In genomic region chr6:15430947-15431405, GRCh38 we compare ENCODE assay signal across 12 cellular contexts.
A peak's percentile ranks its signal among the peaks of the same experiment; 100 is the strongest.
DNase-seq lines count a peak whose midpoint lies in the region; ATAC-seq and TF ChIP-seq lines count a peak whose summit lies in the region.
"Had no signal": no experiment of that assay in that cellular context is flagged by ENCODE, and none has a peak within 500 bp of the region (broad histone marks: within the 10 kb centered on the region; RNA-seq: fewer than 3 reads in every experiment).

No MANE protein-coding gene starts in this region.

- H3K18ac ChIP-seq in IMR-90 (ENCODE audit: low read depth, low read length): peak overlapping the region; percentile 75

- peaks cover 90% of the 10 kb centered on the region for H4K20me1 ChIP-seq in IMR-90 (ENCODE audit: insufficient read depth, low read length)
- peaks cover 97% of the 10 kb centered on the region for H4K20me1 ChIP-seq in smooth muscle cell (ENCODE audit: low read depth)

- no peak overlapping the region for H3K56ac ChIP-seq in IMR-90 (ENCODE audit: extremely low read depth, insufficient read depth, low read length)

- no peak overlapping the region for H4K91ac ChIP-seq in IMR-90 (ENCODE audit: insufficient read depth, low read depth, low read length)

- H3K79me2 ChIP-seq in smooth muscle cell (ENCODE audit: low read depth): peaks cover 23% of the 10 kb centered on the region

- TF ChIP-seq POLR2A in IMR-90 (IDR thresholded peaks at IDR 0.05; ENCODE audit: low read depth, low read length): no peak
- no peak for TF ChIP-seq POLR2A in gastroesophageal sphincter (IDR thresholded peaks at IDR 0.05)

- H3K4me1 Mint-ChIP-seq in central memory CD8-positive, alpha-beta T cell: peaks cover 87% of the 10 kb centered on the region

- H3K4me1 ChIP-seq in IMR-90 (ENCODE audit: control insufficient read depth, insufficient read depth, low read length) (peaks cover 28% of the 10 kb centered on the region), smooth muscle cell (ENCODE audit: low read depth) (peaks cover 41% of the 10 kb centered on the region), gastroesophageal sphincter (peaks cover 14 to 80% (median 25%) of the 10 kb centered on the region in 3 donors)

- no peak overlapping the region for H3K4ac ChIP-seq in IMR-90 (ENCODE audit: low read depth, low read length)

- H3K27ac Mint-ChIP-seq in central memory CD8-positive, alpha-beta T cell (ENCODE audit: low read depth): peak overlapping the region; percentile 25
- H3K27ac Mint-ChIP-seq: activated naive CD4-positive, alpha-beta T cell treated with anti-CD3 and anti-CD28 coated beads, Interleukin-2, amount 50 U/mL, for 24 hours had no signal

- 0 out of 2 replicates have a peak overlapping the region, but pooled peaks have one; percentile 1 for H2AK5ac ChIP-seq in IMR-90 (ENCODE audit: low read depth, low read length)

- H4K5ac ChIP-seq in IMR-90 (ENCODE audit: low read depth, low read length): no peak overlapping the region; the same call in 1 of the 2 replicates

- H2AFZ ChIP-seq in IMR-90 (replicated peaks; ENCODE audit: low read length, poor library complexity): no peak overlapping the region
- no peak overlapping the region for H2AFZ ChIP-seq in smooth muscle cell (ENCODE audit: low read depth)

- CTCF ChIA-PET in IMR-90 (lab: Yijun Ruan, JAX): interaction anchor here (1.0 to 1.1 kb wide), 2 partner anchors 10 to 14 kb away, joined by 3 to 4 read pairs; no protein-coding TSS in a partner anchor

- H3K27me3 Mint-ChIP-seq in central memory CD8-positive, alpha-beta T cell: no peaks in the 10 kb centered on the region
- H3K27me3 Mint-ChIP-seq: activated naive CD4-positive, alpha-beta T cell treated with anti-CD3 and anti-CD28 coated beads, Interleukin-2, amount 50 U/mL, for 24 hours had no signal

- no peak overlapping the region for H3K14ac ChIP-seq in IMR-90 (replicated peaks; ENCODE audit: low read depth, low read length)

- 0% methylated on average over 1 of the region's 6 CpGs; no CpG with 5 or more reads in 1 of the 2 experiments for WGBS in IMR-90 (ENCODE audit: extremely low coverage in 2 of 2, insufficient read length in 1 of 2), 2 experiments
- WGBS in smooth muscle cell (ENCODE audit: low lambda C conversion rate): 73% methylated on average over 6 of the region's 6 CpGs
- WGBS in gastroesophageal sphincter (ENCODE audit: low coverage in 1 of 2), 2 donors: 49 to 68% methylated on average over 6 of the region's 6 CpGs

- H2AK9ac ChIP-seq in IMR-90 (replicated peaks; ENCODE audit: low read depth, low read length, poor library complexity): no peak overlapping the region

- DNase-seq in IMR-90 (no peak), islet precursor cell (peak; percentile 41), smooth muscle cell (lab: John Stamatoyannopoulos, UW; ENCODE audit: unreplicated experiment) (no peak), HT-29 (ENCODE audit: low spot score) (no peak), nucleus accumbens (lab: John Stamatoyannopoulos, UW) (no peak)
- no peak for DNase-seq in central memory CD8-positive, alpha-beta T cell (ENCODE audit: low spot score in 2 of 2)
- DNase-seq: effector CD8-positive, alpha-beta T cell; MM.1S; Peyer's patch; tibial artery had no signal

- H3K36me3 Mint-ChIP-seq in central memory CD8-positive, alpha-beta T cell (ENCODE audit: insufficient read depth): peaks cover 5% of the 10 kb centered on the region

- no peak overlapping the region for H2BK5ac ChIP-seq in IMR-90 (ENCODE audit: low read depth, low read length, poor library complexity, severe bottlenecking)

- peaks cover 33% of the 10 kb centered on the region for H3K9me1 ChIP-seq in IMR-90 (ENCODE audit: insufficient read depth, low read length)

- no peak for TF ChIP-seq EP300 in gastroesophageal sphincter (IDR thresholded peaks at IDR 0.05)

- H3K36me3 ChIP-seq in IMR-90 (ENCODE audit: control insufficient read depth, insufficient read depth, low read length) (peaks cover 2% of the 10 kb centered on the region; the same call in 1 of the 2 replicates), smooth muscle cell (ENCODE audit: low read depth) (no peaks in the 10 kb centered on the region), gastroesophageal sphincter (no peaks in the 10 kb centered on the region)
- H3K36me3 ChIP-seq: Peyer's patch, tibial artery had no signal

- no peaks in the 10 kb centered on the region for H3K27me3 ChIP-seq in IMR-90 (ENCODE audit: control insufficient read depth, insufficient read depth, low read length)
- H3K27me3 ChIP-seq in smooth muscle cell (ENCODE audit: low read depth): no peaks in the 10 kb centered on the region
- H3K27me3 ChIP-seq in gastroesophageal sphincter: no peaks in the 10 kb centered on the region
- H3K27me3 ChIP-seq: Peyer's patch, tibial artery had no signal

- dilution Hi-C loops in IMR-90 (cut with HindIII; ENCODE audit: low sequenced_read_pairs, unreplicated experiment): no loop called here

- H3F3A ChIP-seq in smooth muscle cell (ENCODE audit: low read depth): no peaks in the 10 kb centered on the region

- no peak for TF ChIP-seq RAD21 in IMR-90 (IDR thresholded peaks at IDR 0.05; ENCODE audit: low read length)

- no peaks in the 10 kb centered on the region; the same call in 1 of the 2 replicates for H3K9me3 ChIP-seq in IMR-90 (ENCODE audit: control insufficient read depth, insufficient read depth, low read length)
- H3K9me3 ChIP-seq in smooth muscle cell (replicated peaks; ENCODE audit: low read depth): no peaks in the 10 kb centered on the region
- peaks cover 0 to 4% (median 0%) of the 10 kb centered on the region in 3 donors for H3K9me3 ChIP-seq in gastroesophageal sphincter
- H3K9me3 ChIP-seq: Peyer's patch had no signal

- no peak overlapping the region; the same call in 2 of the 3 replicates for H2BK15ac ChIP-seq in IMR-90 (ENCODE audit: low read depth, low read length)

- H3K4me2 ChIP-seq in IMR-90 (ENCODE audit: low read depth, low read length) (peak overlapping the region; percentile 1; the same call in 1 of the 2 replicates), smooth muscle cell (peak overlapping the region; percentile 27)

- H2BK120ac ChIP-seq in IMR-90 (ENCODE audit: low read depth, low read length): no peak overlapping the region

- in situ Hi-C loops in IMR-90 (cut with MboI; ENCODE audit: low sequenced_read_pairs): no loop called here

- H3K27ac ChIP-seq in IMR-90 (ENCODE audit: insufficient read depth, low read length) (no peak overlapping the region), smooth muscle cell (ENCODE audit: low read depth) (no peak overlapping the region), gastroesophageal sphincter (no peak overlapping the region)
- H3K27ac ChIP-seq: Peyer's patch, tibial artery had no signal

- H4K8ac ChIP-seq in IMR-90 (ENCODE audit: low read depth in 2 of 2, low read length in 2 of 2): no peak overlapping the region

- no peaks in the 10 kb centered on the region for H3K9me3 Mint-ChIP-seq in central memory CD8-positive, alpha-beta T cell
- H3K9me3 Mint-ChIP-seq: activated naive CD4-positive, alpha-beta T cell treated with anti-CD3 and anti-CD28 coated beads, Interleukin-2, amount 50 U/mL, for 24 hours had no signal

- ATAC-seq in IMR-90 (ENCODE audit: low read depth) (no peak), gastroesophageal sphincter (no peak)
- no peak for ATAC-seq in central memory CD8-positive, alpha-beta T cell (replicated peaks; ENCODE audit: extremely low read depth, poor library complexity, severe bottlenecking)

- POLR2A ChIA-PET in IMR-90 (lab: Charles Lee; ENCODE audit: unreplicated experiment): no interaction called here

- TF ChIP-seq CTCF in IMR-90 (conservative IDR thresholded peaks at IDR 0.05; ENCODE audit: low read depth, low read length) (no peak), smooth muscle cell (IDR thresholded peaks at IDR 0.05; ENCODE audit: borderline replicate concordance, insufficient read depth, poor library complexity, severe bottlenecking) (no peak), gastroesophageal sphincter (IDR thresholded peaks at IDR 0.05) (no peak)

- H3K9ac ChIP-seq in IMR-90 (ENCODE audit: low read depth, low read length) (no peak overlapping the region), smooth muscle cell (ENCODE audit: low read depth) (no peak overlapping the region)

- no peak overlapping the region for H3K4me3 Mint-ChIP-seq in central memory CD8-positive, alpha-beta T cell
- H3K4me3 Mint-ChIP-seq: activated naive CD4-positive, alpha-beta T cell treated with anti-CD3 and anti-CD28 coated beads, Interleukin-2, amount 50 U/mL, for 24 hours had no signal

- H3K4me3 ChIP-seq in IMR-90 (ENCODE audit: insufficient read depth, low read depth, low read length) (no peak overlapping the region), smooth muscle cell (no peak overlapping the region), gastroesophageal sphincter (no peak overlapping the region)
- H3K4me3 ChIP-seq: Peyer's patch, tibial artery had no signal

- BruUV-seq in IMR-90 (replicated peaks; lab: Mats Ljungman, UMichigan): no TSS peak

- H3K23ac ChIP-seq in IMR-90 (ENCODE audit: low read depth, low read length): no peak overlapping the region

- intact Hi-C loops in IMR-90 (cut with micrococcal nuclease): no loop called here

- H3K79me1 ChIP-seq in IMR-90 (ENCODE audit: low read depth in 1 of 2, low read length in 2 of 2): peaks cover 45 to 86% of the 10 kb centered on the region in 2 experiments

- H2BK20ac ChIP-seq in IMR-90 (ENCODE audit: low read depth, low read length): no peak overlapping the region

TF ChIP-seq in IMR-90, 13 proteins besides CTCF, POLR2A, EP300 and RAD21:
- TF ChIP-seq RFX5 (IDR thresholded peaks at IDR 0.05; ENCODE audit: low read depth, low read length) (no peak), FOS (IDR thresholded peaks at IDR 0.05; ENCODE audit: low read depth, low read length) (no peak), MAFK (IDR thresholded peaks at IDR 0.05; ENCODE audit: low read depth, low read length) (no peak), BHLHE40 (IDR thresholded peaks at IDR 0.05; ENCODE audit: low read depth, low read length) (no peak), SMC3 (IDR thresholded peaks at IDR 0.05; ENCODE audit: low read depth, low read length) (no peak), MAZ (IDR thresholded peaks at IDR 0.05; ENCODE audit: borderline replicate concordance, low read depth, low read length) (no peak)
TF ChIP-seq in IMR-90: peak in this region for 0.
